In the genomic region with DNA sequence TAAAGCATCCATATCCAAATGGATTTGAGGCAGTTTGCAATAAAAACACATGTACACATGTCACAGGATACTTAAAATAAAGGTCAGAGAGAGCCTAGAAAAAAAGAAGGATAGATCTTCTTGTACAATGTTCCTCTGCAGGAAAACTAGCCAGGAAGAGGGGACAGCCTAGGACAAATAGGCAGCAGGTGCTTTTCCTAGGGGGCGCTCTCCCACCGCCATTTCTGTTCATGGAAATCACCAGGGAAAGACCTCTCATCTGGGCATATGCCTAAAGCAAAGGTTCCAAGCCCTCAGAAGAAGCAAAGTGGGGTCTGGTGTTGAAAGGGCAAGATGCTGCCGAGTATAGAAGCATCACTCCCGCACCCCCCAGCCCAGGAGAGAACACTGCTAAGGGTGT, we compare ENCODE assay signal across 1 cellular context.
TF ChIP-seq lines count a peak whose summit lies in the region.

No MANE protein-coding gene starts in this region.

TF ChIP-seq in H1, 55 proteins besides CTCF, POLR2A, EP300 and RAD21 (continued from another document):
- no peak for TF ChIP-seq CHD7 (IDR thresholded peaks at IDR 0.05; ENCODE audit: insufficient replicate concordance, low read length)
